In genomic region chr2:204913854-204914464, GRCh38 we compare ENCODE assay signal across 1 cellular context.
TF ChIP-seq lines count a peak whose summit lies in the region.

No MANE protein-coding gene starts in this region.

TF ChIP-seq in GM12878, 131 proteins besides CTCF, POLR2A, EP300 and RAD21:
- no peak for TF ChIP-seq GATAD2B (conservative IDR thresholded peaks at IDR 0.05; ENCODE audit: low read depth)
- no peak for TF ChIP-seq SP1 (IDR thresholded peaks at IDR 0.05; ENCODE audit: low read depth, low read length)
- TF ChIP-seq POLR2AphosphoS2 (IDR thresholded peaks at IDR 0.05; ENCODE audit: low read depth, low read length), result no peak
- no peak for TF ChIP-seq TCF3 (IDR thresholded peaks at IDR 0.05; ENCODE audit: borderline replicate concordance, insufficient read depth, low read depth, low read length)
- TF ChIP-seq RAD51 (IDR thresholded peaks at IDR 0.05), result no peak
- no peak for TF ChIP-seq DPF2 (IDR thresholded peaks at IDR 0.05)
- no peak for TF ChIP-seq IRF3 (IDR thresholded peaks at IDR 0.05)
- no peak for TF ChIP-seq NFIC (IDR thresholded peaks at IDR 0.05; ENCODE audit: low read depth, low read length)
- no peak for TF ChIP-seq RELB (IDR thresholded peaks at IDR 0.05; ENCODE audit: low read depth)
- TF ChIP-seq ZNF24 (IDR thresholded peaks at IDR 0.05), result no peak
- TF ChIP-seq SRF (IDR thresholded peaks at IDR 0.05; ENCODE audit: low read depth in 2 of 2, low read length in 2 of 2), result no peak
- no peak for TF ChIP-seq E4F1 (IDR thresholded peaks at IDR 0.05; ENCODE audit: borderline replicate concordance, partially characterized antibody)
- no peak for TF ChIP-seq BCL3 (IDR thresholded peaks at IDR 0.05; ENCODE audit: borderline replicate concordance, insufficient read depth, low read depth, low read length, poor library complexity, severe bottlenecking)
